ENCODE assay signal across 17 cellular contexts in the genomic region with DNA sequence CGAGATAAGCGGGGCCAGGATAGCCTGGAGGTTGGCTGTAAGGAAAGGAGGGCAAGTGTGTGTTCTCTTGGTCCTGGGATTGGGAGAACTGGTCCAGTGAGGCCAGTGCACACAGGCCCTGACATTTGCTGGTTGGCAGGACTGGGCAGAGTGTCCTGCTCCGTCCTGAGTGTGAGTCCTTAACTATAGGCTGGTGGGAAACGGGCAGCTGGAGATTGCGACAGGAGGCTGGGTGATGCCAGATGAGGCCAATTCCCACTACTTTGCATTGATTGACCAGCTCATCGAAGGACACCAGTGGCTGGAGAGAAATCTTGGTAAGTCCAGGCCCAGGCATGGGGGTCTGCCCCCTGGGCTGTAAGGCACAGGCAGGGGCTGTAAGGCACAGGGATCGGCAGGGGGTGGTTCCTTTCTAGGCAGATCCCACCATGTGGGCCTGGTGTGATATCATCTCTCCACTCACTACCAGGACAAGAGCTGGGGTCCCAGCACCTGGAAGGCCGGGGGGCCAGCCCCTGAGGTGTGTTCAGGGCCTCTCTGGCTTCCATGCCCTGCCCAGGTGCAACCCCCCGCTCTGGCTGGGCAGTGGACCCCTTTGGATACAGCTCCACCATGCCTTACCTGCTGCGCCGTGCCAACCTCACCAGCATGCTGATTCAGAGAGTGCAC. TPM values are rescaled to one million over a fixed set of nuclear protein-coding genes. Genes with fewer than 3 reads are reported as not detected.
A peak's percentile ranks its signal among the peaks of the same experiment; 100 is the strongest.
DNase-seq lines count a peak whose midpoint lies in the region; ATAC-seq, FAIRE-seq and TF ChIP-seq lines count a peak whose summit lies in the region.
"Had no signal": no experiment of that assay in that cellular context is flagged by ENCODE, and none has a peak within 500 bp of the region (broad histone marks: within the 10 kb centered on the region; RNA-seq: fewer than 3 reads in every experiment).

No MANE protein-coding gene starts in this region.

- CTCF ChIA-PET in A673 (lab: Charles Lee): no interaction called here

- intact Hi-C loops in activated CD4-positive, alpha-beta T cell treated with anti-CD3 and anti-CD28 coated beads, Interleukin-2, amount 10 ng/mL, durations not matched to agents 24 days and 14 days (cut with micrococcal nuclease): no loop called here
- intact Hi-C loops in pancreas (cut with DNase I) (no loop called here), A673 (cut with micrococcal nuclease; ENCODE audit: unreplicated experiment) (loop anchor here (10.0 kb wide), 1 partner anchor 368 kb away; no protein-coding TSS in a partner anchor)

- no peaks in the 10 kb centered on the region for H3K27me3 ChIP-seq in pancreas
- no peaks in the 10 kb centered on the region for H3K27me3 ChIP-seq in A673 (replicated peaks; ENCODE audit: insufficient read depth, low read depth, low read length, poor library complexity)
- H3K27me3 ChIP-seq: BLaER1 treated with 17β-estradiol and CSF1 and Interleukin-3, amounts not matched to agents 10 nM and 100 nM had no signal

- H3K9me3 ChIP-seq in pancreas (no peaks in the 10 kb centered on the region), A673 (ENCODE audit: low read depth, low read length, poor library complexity, severe bottlenecking) (no peaks in the 10 kb centered on the region)
- H3K9me3 ChIP-seq: BLaER1 treated with 17β-estradiol and CSF1 and Interleukin-3, amounts not matched to agents 10 nM and 100 nM had no signal

- no peak for FAIRE-seq in pancreas (lab: Jason Lieb, UNC)
- FAIRE-seq: HepG2, RCC 7860 had no signal

- no peak overlapping the region for H3K4me3 Mint-ChIP-seq in activated CD4-positive, alpha-beta T cell treated with anti-CD3 and anti-CD28 coated beads, Interleukin-2, amount 10 ng/mL, durations not matched to agents 24 days and 14 days
- H3K4me3 Mint-ChIP-seq in glutamatergic neuron (ENCODE audit: unreplicated experiment): peak overlapping the region; percentile 11
- H3K4me3 Mint-ChIP-seq: H9 had no signal

- no peaks in the 10 kb centered on the region for H3K27me3 Mint-ChIP-seq in activated CD4-positive, alpha-beta T cell treated with anti-CD3 and anti-CD28 coated beads, Interleukin-2, amount 10 ng/mL, durations not matched to agents 24 days and 14 days
- H3K27me3 Mint-ChIP-seq in glutamatergic neuron (ENCODE audit: unreplicated experiment): peaks cover 8% of the 10 kb centered on the region

- no peak for TF ChIP-seq CTCF in glutamatergic neuron (IDR thresholded peaks at IDR 0.05; ENCODE audit: partially characterized antibody, unreplicated experiment)
- no peak for TF ChIP-seq CTCF in pancreas (IDR thresholded peaks at IDR 0.05)
- no peak for TF ChIP-seq CTCF in A673 (conservative IDR thresholded peaks at IDR 0.05; ENCODE audit: low read depth, low read length)

- no TSS peak for BruUV-seq in A673 (replicated peaks; lab: Mats Ljungman, UMichigan)

- H3K36me3 ChIP-seq in pancreas: peaks cover 4 to 34% (median 28%) of the 10 kb centered on the region in 3 donors
- peaks cover 56% of the 10 kb centered on the region for H3K36me3 ChIP-seq in A673 (ENCODE audit: insufficient read depth, low read length, poor library complexity, severe bottlenecking)

- 56 to 61% methylated on average over 11 of the region's 11 CpGs for WGBS in pancreas, 2 donors

- H3K4me3 ChIP-seq in pancreas (no peak overlapping the region), A673 (ENCODE audit: low read depth, low read length, poor library complexity, severe bottlenecking) (no peak overlapping the region)
- H3K4me3 ChIP-seq: BLaER1 treated with 17β-estradiol and CSF1 and Interleukin-3, amounts not matched to agents 10 nM and 100 nM had no signal

- H3K4me1 ChIP-seq in pancreas (peaks cover 10 to 41% (median 22%) of the 10 kb centered on the region in 3 donors), A673 (ENCODE audit: insufficient read depth, low read length, poor library complexity, severe bottlenecking) (peaks cover 10% of the 10 kb centered on the region)

- peaks cover 50% of the 10 kb centered on the region for H3K36me3 Mint-ChIP-seq in activated CD4-positive, alpha-beta T cell treated with anti-CD3 and anti-CD28 coated beads, Interleukin-2, amount 10 ng/mL, durations not matched to agents 24 days and 14 days (ENCODE audit: low read depth)
- H3K36me3 Mint-ChIP-seq in glutamatergic neuron (ENCODE audit: unreplicated experiment): peaks cover 6% of the 10 kb centered on the region

- ATAC-seq in pancreas: peak; percentile 50 to 62 (median 54)
- ATAC-seq: HepG2 had no signal

- H3K27ac ChIP-seq in angular gyrus (ENCODE audit: low read depth, low read length): peak overlapping the region; percentile 99
- H3K27ac ChIP-seq in pancreas: peak overlapping the region in 3 of 4 donors; percentile 11 to 42 (median 33)
- H3K27ac ChIP-seq in A673 (ENCODE audit: low read depth, low read length, poor library complexity, severe bottlenecking): no peak overlapping the region

- POLR2A ChIA-PET in A673 (lab: Charles Lee; ENCODE audit: low non-redundant PET): no interaction called here

- DNase-seq in activated CD4-positive, alpha-beta T cell treated with anti-CD3 and anti-CD28 coated beads, Interleukin-2, amount 10 ng/mL, durations not matched to agents 24 days and 14 days: no peak
- DNase-seq in activated CD4-positive, alpha-beta T cell treated with anti-CD3 and anti-CD28 coated beads, Interleukin-2, amount 50 U/mL, for 4 hours: no peak
- DNase-seq in glutamatergic neuron: no peak
- DNase-seq in pancreas: peak; percentile 81 to 91 (median 90)
- DNase-seq in NCI-H345 treated with DMSO at 0.1 percent for 48 hours (lab: John Stamatoyannopoulos, UW; ENCODE audit: unreplicated experiment): no peak
- DNase-seq in A673 (ENCODE audit: low spot score): no peak
- DNase-seq in stimulated activated naive CD4-positive, alpha-beta T cell (lab: John Stamatoyannopoulos, UW): no peak
- DNase-seq: 8988T, H9, Karpas-422, NCI-H2029, NCI-H2171 treated with DMSO at 0.1 percent for 48 hours, NCI-H510A had no signal

- no peaks in the 10 kb centered on the region for H3K9me3 Mint-ChIP-seq in activated CD4-positive, alpha-beta T cell treated with anti-CD3 and anti-CD28 coated beads, Interleukin-2, amount 10 ng/mL, durations not matched to agents 24 days and 14 days
- peaks cover 3% of the 10 kb centered on the region for H3K9me3 Mint-ChIP-seq in glutamatergic neuron (ENCODE audit: unreplicated experiment)
- H3K9me3 Mint-ChIP-seq: H9 had no signal

- peaks cover 23% of the 10 kb centered on the region for H3K4me1 Mint-ChIP-seq in activated CD4-positive, alpha-beta T cell treated with anti-CD3 and anti-CD28 coated beads, Interleukin-2, amount 10 ng/mL, durations not matched to agents 24 days and 14 days
- peaks cover 9% of the 10 kb centered on the region for H3K4me1 Mint-ChIP-seq in glutamatergic neuron (ENCODE audit: low read depth, unreplicated experiment)

- peak overlapping the region; percentile 0 for H3K27ac Mint-ChIP-seq in activated CD4-positive, alpha-beta T cell treated with anti-CD3 and anti-CD28 coated beads, Interleukin-2, amount 10 ng/mL, durations not matched to agents 24 days and 14 days
- no peak overlapping the region for H3K27ac Mint-ChIP-seq in glutamatergic neuron (ENCODE audit: unreplicated experiment)

RNA-seq across cellular contexts. Expression of a gene that starts 3.2 kb away (rescaled TPM):
- total RNA-seq in activated CD4-positive, alpha-beta T cell treated with anti-CD3 and anti-CD28 coated beads, Interleukin-2, amount 10 ng/mL, durations not matched to agents 24 days and 14 days: 196 and 206 TPM in 2 replicates
- 81.8 TPM for total RNA-seq in glutamatergic neuron (ENCODE audit: unreplicated experiment)
- 10 to 100 TPM; 56.6 to 88.2 (median 67.7) TPM for total RNA-seq in pancreas
- polyA plus RNA-seq in pancreas: 100 to 1,000 TPM in 1 of 2 donors, 10 to 100 TPM in 1; 57.2 to 118 TPM
- total RNA-seq in A673 (2021): 75.7 and 91.3 TPM in 2 replicates

RNA-seq across cellular contexts. Expression of a gene that starts 22.0 kb away (rescaled TPM):
- total RNA-seq in activated CD4-positive, alpha-beta T cell treated with anti-CD3 and anti-CD28 coated beads, Interleukin-2, amount 10 ng/mL, durations not matched to agents 24 days and 14 days: 32.5 and 33.7 TPM in 2 replicates
- total RNA-seq in glutamatergic neuron (ENCODE audit: unreplicated experiment): 3.3 TPM
- 10 to 100 TPM in 1 of 6 donors, 1 to 10 TPM in 5; 3.9 to 23.0 (median 8.6) TPM for total RNA-seq in pancreas
- 10 to 100 TPM; 24.4 to 26.5 TPM for polyA plus RNA-seq in pancreas
- 1.3 and 3.8 TPM in 2 replicates for total RNA-seq in A673 (2021)

RNA-seq across cellular contexts. Expression of a gene that starts 26.0 kb away (rescaled TPM):
- total RNA-seq in activated CD4-positive, alpha-beta T cell treated with anti-CD3 and anti-CD28 coated beads, Interleukin-2, amount 10 ng/mL, durations not matched to agents 24 days and 14 days: 36.3 and 39.9 TPM in 2 replicates
- total RNA-seq in glutamatergic neuron (ENCODE audit: unreplicated experiment) (10.7 TPM), pancreas (10 to 100 TPM; 10.3 to 17.6 (median 13.3) TPM), A673 (2021) (22.6 and 23.9 TPM in 2 replicates)
- polyA plus RNA-seq in pancreas: 10 to 100 TPM; 16.6 to 20.9 TPM

RNA-seq across cellular contexts. Expression of a gene that starts 28.8 kb away (rescaled TPM):
- 66.9 and 67.0 TPM in 2 replicates for total RNA-seq in activated CD4-positive, alpha-beta T cell treated with anti-CD3 and anti-CD28 coated beads, Interleukin-2, amount 10 ng/mL, durations not matched to agents 24 days and 14 days
- total RNA-seq in glutamatergic neuron (ENCODE audit: unreplicated experiment) (65.1 TPM), pancreas (10 to 100 TPM; 29.2 to 50.7 (median 32.2) TPM), A673 (2021) (74.4 and 77.7 TPM in 2 replicates)
- polyA plus RNA-seq in pancreas: 10 to 100 TPM; 50.0 to 51.3 TPM

RNA-seq across cellular contexts. Expression of a gene that starts 37.9 kb away (rescaled TPM):
- 432 TPM in 2 replicates for total RNA-seq in activated CD4-positive, alpha-beta T cell treated with anti-CD3 and anti-CD28 coated beads, Interleukin-2, amount 10 ng/mL, durations not matched to agents 24 days and 14 days
- total RNA-seq in glutamatergic neuron (ENCODE audit: unreplicated experiment) (26.5 TPM), pancreas (100 to 1,000 TPM in 3 of 6 donors, 10 to 100 TPM in 3; 50.3 to 106 (median 98.8) TPM), A673 (2021) (59.0 and 63.4 TPM in 2 replicates)
- 10 to 100 TPM; 52.5 to 67.7 TPM for polyA plus RNA-seq in pancreas

Comparison
In these comparisons a context has a peak if more than half of its experiments do, and no peak if none do; other contexts are left out.
1. DNase-seq: peak in pancreas (6 of 6); none in activated CD4-positive, alpha-beta T cell treated with anti-CD3 and anti-CD28 coated beads, Interleukin-2, amount 10 ng/mL, durations not matched to agents 24 days and 14 days (single experiment), activated CD4-positive, alpha-beta T cell treated with anti-CD3 and anti-CD28 coated beads, Interleukin-2, amount 50 U/mL, for 4 hours (0 of 2), glutamatergic neuron (single experiment), NCI-H345 treated with DMSO at 0.1 percent for 48 hours (single experiment), A673 (single experiment) and stimulated activated naive CD4-positive, alpha-beta T cell (0 of 6).